Comparison of ENCODE assay signal across 10 cellular contexts in genomic region chr19:49809987-49810389, GRCh38. TPM values are rescaled to one million over a fixed set of nuclear protein-coding genes. Genes with fewer than 3 reads are reported as not detected.
DNase-seq lines count a peak whose midpoint lies in the region; ATAC-seq, FAIRE-seq and TF ChIP-seq lines count a peak whose summit lies in the region.
"Had no signal": no experiment of that assay in that cellular context is flagged by ENCODE, and none has a peak within 500 bp of the region (broad histone marks: within the 10 kb centered on the region; RNA-seq: fewer than 3 reads in every experiment).

No MANE protein-coding gene starts in this region.

- no peak for TF ChIP-seq CTCF in CD14-positive monocyte (IDR thresholded peaks at IDR 0.05)
- TF ChIP-seq CTCF in OCI-LY7 (conservative IDR thresholded peaks at IDR 0.05; ENCODE audit: low read length): no peak
- TF ChIP-seq CTCF in H1 (IDR thresholded peaks at IDR 0.05; ENCODE audit: control extremely low read depth in 1 of 3, insufficient read depth in 1 of 3, low read depth in 1 of 3, low read length in 3 of 3): no peak
- no peak for TF ChIP-seq CTCF in osteoblast (IDR thresholded peaks at IDR 0.05; ENCODE audit: extremely low read depth, low read depth, low read length)

- H3K4me1 Mint-ChIP-seq in CD14-positive monocyte: peaks cover 42% of the 10 kb centered on the region

- DNase-seq in CD14-positive monocyte (ENCODE audit: low spot score) (no peak), OCI-LY7 (ENCODE audit: low spot score) (no peak), H1 (ENCODE audit: low read depth in 1 of 2, low spot score in 2 of 2) (no peak), osteoblast (ENCODE audit: insufficient read length, low spot score, missing footprints) (peak; percentile 51), iPS-NIHi11 (ENCODE audit: low spot score) (no peak)
- no peak for DNase-seq in activated naive CD4-positive, alpha-beta T cell treated with anti-CD3 and anti-CD28 coated beads, Interleukin-2, amount 50 U/mL, for 72 hours (ENCODE audit: low spot score in 2 of 2)
- DNase-seq: activated CD8-positive, alpha-beta memory T cell treated with anti-CD3 and anti-CD28 coated beads, Interleukin-2, amount 50 U/mL, for 4 hours; stimulated activated CD4-positive, alpha-beta T cell treated with anti-CD3 and anti-CD28 coated beads, Interleukin-15, amount 100 ng/mL, for 24 hours had no signal

- POLR2A ChIA-PET in OCI-LY7 (lab: Charles Lee) (no interaction called here), H1 (lab: Charles Lee; ENCODE audit: partially characterized antibody) (interaction anchor here (0.6 to 4.1 kb wide), 13 partner anchors 9 to 135 kb away, joined by 3 to 26 read pairs (median 4); partner anchors contain the start of genes MED25 and PTOV1)

- H3K9me3 ChIP-seq in OCI-LY7 (ENCODE audit: low read length) (no peaks in the 10 kb centered on the region), H1 (ENCODE audit: insufficient read depth in 2 of 2, low read depth in 1 of 2, low read length in 1 of 2) (no peaks in the 10 kb centered on the region), osteoblast (ENCODE audit: low read depth, low read length) (no peaks in the 10 kb centered on the region)

- H3K4ac ChIP-seq in H1 (replicated peaks; ENCODE audit: insufficient read length, low read depth, low read length): no peak overlapping the region

- H3K27ac ChIP-seq in OCI-LY7 (ENCODE audit: low read depth, low read length, poor library complexity, severe bottlenecking): no peak overlapping the region
- H3K27ac ChIP-seq in H1 (ENCODE audit: low read depth, low read length): no peak overlapping the region
- no peak overlapping the region for H3K27ac ChIP-seq in osteoblast (ENCODE audit: low read depth, low read length)

- H4K91ac ChIP-seq in H1 (replicated peaks; ENCODE audit: insufficient read length, low read length): no peak overlapping the region

- no peaks in the 10 kb centered on the region for H3K9me2 ChIP-seq in OCI-LY7 (ENCODE audit: insufficient read depth, low read length)

- no peak overlapping the region for H2BK120ac ChIP-seq in H1 (replicated peaks; ENCODE audit: low read depth, low read length)

- no TSS peak for BruUV-seq in OCI-LY7 (replicated peaks; lab: Mats Ljungman, UMichigan)

- H4K20me1 ChIP-seq in OCI-LY7 (ENCODE audit: insufficient read depth, low read length): no peaks in the 10 kb centered on the region
- H4K20me1 ChIP-seq in H1 (replicated peaks in 1 of 2; ENCODE audit: control insufficient read depth in 1 of 2, insufficient read depth in 2 of 2, low read length in 2 of 2): peaks cover 0 to 9% of the 10 kb centered on the region in 2 experiments
- H4K20me1 ChIP-seq in osteoblast (ENCODE audit: insufficient read depth, low read length): peaks cover 2% of the 10 kb centered on the region

- H3K4me3 ChIP-seq in OCI-LY7 (ENCODE audit: low read depth, low read length, poor library complexity, severe bottlenecking) (no peak overlapping the region), H1 (ENCODE audit: extremely low read depth in 1 of 4, insufficient read depth in 2 of 4, low read depth in 3 of 4, low read length in 4 of 4) (peak overlapping the region in 1 of 4 experiments; percentile 61; a peak in 1 of 8 replicates), osteoblast (ENCODE audit: insufficient read depth, low read length) (peak overlapping the region; percentile 86)

- H3K27me3 ChIP-seq in H1 (replicated peaks in 1 of 4; ENCODE audit: control insufficient read depth in 3 of 4, extremely low read depth in 1 of 4, insufficient read depth in 3 of 4, low read length in 3 of 4) (no peaks in the 10 kb centered on the region), osteoblast (ENCODE audit: insufficient read depth, low read length) (no peaks in the 10 kb centered on the region)

- no peak overlapping the region for H3K23ac ChIP-seq in H1 (ENCODE audit: insufficient read length)

- H3K23me2 ChIP-seq in H1 (ENCODE audit: low read depth, low read length): peaks cover 2% of the 10 kb centered on the region; the same call in 1 of the 2 replicates

- H2AK5ac ChIP-seq in H1 (ENCODE audit: low read depth, low read length): no peak overlapping the region; the same call in 1 of the 2 replicates

- TF ChIP-seq EP300 in H1 (IDR thresholded peaks at IDR 0.05; ENCODE audit: borderline replicate concordance in 1 of 2, low read depth in 2 of 2, low read length in 2 of 2): no peak

- ATAC-seq in HG03108 (IDR thresholded peaks at IDR 0.05; ENCODE audit: unreplicated experiment) (no peak), GM21723 (IDR thresholded peaks at IDR 0.05; ENCODE audit: unreplicated experiment) (no peak)
- no peak for ATAC-seq in activated naive CD4-positive, alpha-beta T cell treated with anti-CD3 and anti-CD28 coated beads, Interleukin-2, amount 50 U/mL, for 72 hours

- H3K18ac ChIP-seq in H1 (ENCODE audit: extremely low read depth, low read length): no peak overlapping the region

- H2BK20ac ChIP-seq in H1 (ENCODE audit: low read length): no peak overlapping the region

- H3K27ac Mint-ChIP-seq in CD14-positive monocyte: peak overlapping the region in 5 of 7 donors; percentile 31 to 90 (median 79)
- H3K27ac Mint-ChIP-seq in activated naive CD4-positive, alpha-beta T cell treated with anti-CD3 and anti-CD28 coated beads, Interleukin-2, amount 50 U/mL, for 72 hours: peak overlapping the region in 1 of 2 donors; percentile 43

- H3K56ac ChIP-seq in H1 (replicated peaks; ENCODE audit: insufficient read length, low read depth, low read length): no peak overlapping the region

- no peak for TF ChIP-seq RAD21 in H1 (IDR thresholded peaks at IDR 0.05 in 1 of 2, conservative IDR thresholded peaks at IDR 0.05 in 1 of 2; ENCODE audit: low read depth in 2 of 2, low read length in 2 of 2)

- 0 out of 2 replicates have a peak, but pooled peaks cover 2% of the 10 kb centered on the region for H3K79me1 ChIP-seq in H1 (ENCODE audit: low read depth, low read length)

- CTCF ChIA-PET in OCI-LY7 (lab: Charles Lee; ENCODE audit: unreplicated experiment): no interaction called here
- CTCF ChIA-PET in H1 (lab: Charles Lee; ENCODE audit: partially characterized antibody): interaction anchor here (0.7 to 2.2 kb wide), 13 partner anchors 10 to 129 kb away, joined by 3 to 13 read pairs (median 4); no protein-coding TSS in a partner anchor

- WGBS in H1 (ENCODE audit: extremely low coverage in 1 of 2, insufficient coverage in 1 of 2, insufficient read length in 1 of 2, insufficient replicate concordance in 2 of 2, low coverage in 1 of 2, low lambda C conversion rate in 2 of 2, missing lambda C conversion rate in 1 of 2), 2 experiments: 90% methylated on average over 5 of the region's 5 CpGs; no CpG with 5 or more reads in 1 of the 2 experiments

- no peak overlapping the region for H2BK5ac ChIP-seq in H1 (ENCODE audit: low read depth, low read length)

- intact Hi-C loops in CD14-positive monocyte (cut with micrococcal nuclease) (loop anchor here (2.0 to 5.0 kb wide), 3 partner anchors 43 to 57 kb away; partner anchors contain the start of genes AP2A1 (in 2 of the 2) and PNKP (in 1 of the 2)), OCI-LY7 (cut with micrococcal nuclease; ENCODE audit: unreplicated experiment) (no loop called here)

- H4K8ac ChIP-seq in H1 (ENCODE audit: extremely low read depth, insufficient read depth, low read length): no peak overlapping the region

- H3K9ac ChIP-seq in H1 (replicated peaks in 1 of 4; ENCODE audit: extremely low read depth in 1 of 4, low read depth in 3 of 4, low read length in 3 of 4): 0 out of 7 replicates have a peak overlapping the region, but pooled peaks of 1 of the 4 experiments have one; percentile 58

- H3K4me3 Mint-ChIP-seq in CD14-positive monocyte: peak overlapping the region; percentile 89 to 94

- no peak overlapping the region for H2BK15ac ChIP-seq in H1 (ENCODE audit: low read length)

- H3K4me1 ChIP-seq in OCI-LY7 (ENCODE audit: insufficient read depth, low read length, poor library complexity, severe bottlenecking) (peaks cover 40% of the 10 kb centered on the region), H1 (replicated peaks in 1 of 4; ENCODE audit: control insufficient read depth in 3 of 4, insufficient read depth in 4 of 4, low read length in 3 of 4) (peaks cover 6 to 17% (median 12%) of the 10 kb centered on the region in 4 experiments), osteoblast (ENCODE audit: insufficient read depth, low read length) (peaks cover 18% of the 10 kb centered on the region)

- H3K36me3 ChIP-seq in OCI-LY7 (ENCODE audit: insufficient read depth, low read length) (peaks cover 25% of the 10 kb centered on the region), H1 (ENCODE audit: control insufficient read depth in 2 of 4, insufficient read depth in 4 of 4, low read length in 3 of 4) (no peaks in the 10 kb centered on the region; a peak in 2 of 8 replicates), osteoblast (ENCODE audit: insufficient read depth, low read length) (peaks cover 14% of the 10 kb centered on the region)

- peak overlapping the region; percentile 66; the same call in 1 of the 2 replicates for H3K4me2 ChIP-seq in OCI-LY7 (ENCODE audit: low read length)
- H3K4me2 ChIP-seq in H1 (ENCODE audit: insufficient read depth in 1 of 2, low read depth in 2 of 2, low read length in 2 of 2): peak overlapping the region; percentile 68 to 93
- H3K4me2 ChIP-seq in osteoblast (ENCODE audit: insufficient read depth, low read length): peak overlapping the region; percentile 89

- H2BK12ac ChIP-seq in H1 (ENCODE audit: low read depth, low read length): peak overlapping the region; percentile 85; the same call in 1 of the 2 replicates

- no peak for TF ChIP-seq POLR2A in H1 (IDR thresholded peaks at IDR 0.05; ENCODE audit: control extremely low read depth in 1 of 2, low read depth in 2 of 2, low read length in 2 of 2)

- no peak overlapping the region for H4K5ac ChIP-seq in H1 (ENCODE audit: insufficient read length, low read depth, low read length)

- H3K14ac ChIP-seq in H1 (ENCODE audit: insufficient read length): no peak overlapping the region

- FAIRE-seq in H1 (lab: Jason Lieb, UNC): no peak

- H3K9me3 Mint-ChIP-seq in CD14-positive monocyte: no peaks in the 10 kb centered on the region
- no peaks in the 10 kb centered on the region for H3K9me3 Mint-ChIP-seq in activated naive CD4-positive, alpha-beta T cell treated with anti-CD3 and anti-CD28 coated beads, Interleukin-2, amount 50 U/mL, for 72 hours

- H2AFZ ChIP-seq in OCI-LY7 (ENCODE audit: low read length) (no peak overlapping the region), H1 (ENCODE audit: low read length) (no peak overlapping the region), osteoblast (ENCODE audit: low read length) (peak overlapping the region; percentile 43)

- peaks cover 12 to 18% of the 10 kb centered on the region in 2 donors for H3K36me3 Mint-ChIP-seq in CD14-positive monocyte
- peaks cover 0 to 8% of the 10 kb centered on the region in 2 donors for H3K36me3 Mint-ChIP-seq in activated naive CD4-positive, alpha-beta T cell treated with anti-CD3 and anti-CD28 coated beads, Interleukin-2, amount 50 U/mL, for 72 hours

- H3K79me2 ChIP-seq in OCI-LY7 (ENCODE audit: insufficient read depth, low read depth, low read length) (no peaks in the 10 kb centered on the region), H1 (ENCODE audit: control insufficient read depth in 1 of 2, insufficient read depth in 2 of 2, low read length in 2 of 2) (no peaks in the 10 kb centered on the region), osteoblast (ENCODE audit: insufficient read depth, low read length) (no peaks in the 10 kb centered on the region)

- peaks cover 0 to 4% (median 0%) of the 10 kb centered on the region in 3 donors for H3K27me3 Mint-ChIP-seq in CD14-positive monocyte (ENCODE audit: low read depth in 3 of 3)

RNA-seq across cellular contexts. Expression of gene FUZ, which starts 3.1 kb away (rescaled TPM):
- polyA plus RNA-seq in CD14-positive monocyte (1 to 10 TPM; 5.3 TPM), H1 (2011; rRNA removed) (28.4 and 43.8 TPM in 2 replicates)
- 33.6 and 35.1 TPM in 2 replicates for total RNA-seq in OCI-LY7 (2014; rRNA removed; shearing (Covaris generic))
- total RNA-seq in OCI-LY7 (2022) (28.1 and 34.6 TPM in 2 replicates), osteoblast (18.6 and 29.7 TPM in 2 replicates)
- total RNA-seq in H1 (2021; fragmentation: NEBNext Ultra II Directional; extraction: Animal tissue kit (Norgen Biotek cat#: 25700)): 33.9 and 34.1 TPM in 2 replicates
- polyA plus RNA-seq in H1 (2011; cell fraction: cytosol; rRNA removed): 43.8 TPM
- 52.1 TPM for polyA plus RNA-seq in H1 (2011; cell fraction: nucleus; rRNA removed)
- polyA plus RNA-seq in H1 (2012, experiment 1 of 2): 32.0 to 45.8 TPM (median 39.3 TPM) in 4 replicates
- polyA plus RNA-seq in H1 (2012, experiment 2 of 2): 54.2 TPM
- polyA plus RNA-seq in H1 (2013, experiment 1 of 2): 17.6 TPM
- polyA plus RNA-seq in H1 (2013, experiment 2 of 2): 17.2 TPM
- 13.3 and 17.7 TPM in 2 replicates for polyA minus RNA-seq in H1 (2011; rRNA and poly(A)+ RNA removed)
- 18.9 TPM for polyA minus RNA-seq in H1 (2011; cell fraction: cytosol; rRNA and poly(A)+ RNA removed)
- polyA minus RNA-seq in H1 (2011; cell fraction: nucleus; rRNA and poly(A)+ RNA removed): 19.4 TPM
- total RNA-seq in activated naive CD4-positive, alpha-beta T cell treated with anti-CD3 and anti-CD28 coated beads, Interleukin-2, amount 50 U/mL, for 72 hours: 10 to 100 TPM; 14.8 to 24.8 TPM

RNA-seq across cellular contexts. Expression of gene MED25, which starts 8.1 kb away (rescaled TPM):
- polyA plus RNA-seq in CD14-positive monocyte (10 to 100 TPM; 13.9 to 18.5 TPM), H1 (2011; rRNA removed) (21.6 and 40.4 TPM in 2 replicates)
- 73.5 and 85.1 TPM in 2 replicates for total RNA-seq in OCI-LY7 (2014; rRNA removed; shearing (Covaris generic))
- total RNA-seq in OCI-LY7 (2022) (111 and 146 TPM in 2 replicates), osteoblast (19.5 and 20.9 TPM in 2 replicates)
- total RNA-seq in H1 (2021; fragmentation: NEBNext Ultra II Directional; extraction: Animal tissue kit (Norgen Biotek cat#: 25700)): 71.4 and 73.9 TPM in 2 replicates
- 21.8 TPM for polyA plus RNA-seq in H1 (2011; cell fraction: cytosol; rRNA removed)
- 81.4 TPM for polyA plus RNA-seq in H1 (2011; cell fraction: nucleus; rRNA removed)
- 52.6 to 80.3 TPM (median 65.6 TPM) in 4 replicates for polyA plus RNA-seq in H1 (2012, experiment 1 of 2)
- 50.2 TPM for polyA plus RNA-seq in H1 (2012, experiment 2 of 2)
- polyA plus RNA-seq in H1 (2013, experiment 1 of 2): 42.3 TPM
- 40.4 TPM for polyA plus RNA-seq in H1 (2013, experiment 2 of 2)
- 28.0 and 50.4 TPM in 2 replicates for polyA minus RNA-seq in H1 (2011; rRNA and poly(A)+ RNA removed)
- 34.3 TPM for polyA minus RNA-seq in H1 (2011; cell fraction: cytosol; rRNA and poly(A)+ RNA removed)
- polyA minus RNA-seq in H1 (2011; cell fraction: nucleus; rRNA and poly(A)+ RNA removed): 41.3 TPM
- 10 to 100 TPM; 58.4 to 68.2 TPM for total RNA-seq in activated naive CD4-positive, alpha-beta T cell treated with anti-CD3 and anti-CD28 coated beads, Interleukin-2, amount 50 U/mL, for 72 hours

RNA-seq across cellular contexts. Expression of gene PTOV1, which starts 41.0 kb away (rescaled TPM):
- 10 to 100 TPM; 18.3 to 31.2 TPM for polyA plus RNA-seq in CD14-positive monocyte
- total RNA-seq in OCI-LY7 (2014; rRNA removed; shearing (Covaris generic)): 101 and 124 TPM in 2 replicates
- total RNA-seq in OCI-LY7 (2022): 105 and 114 TPM in 2 replicates
- total RNA-seq in H1 (2021; fragmentation: NEBNext Ultra II Directional; extraction: Animal tissue kit (Norgen Biotek cat#: 25700)): 251 and 261 TPM in 2 replicates
- 147 and 213 TPM in 2 replicates for polyA plus RNA-seq in H1 (2011; rRNA removed)
- polyA plus RNA-seq in H1 (2011; cell fraction: cytosol; rRNA removed): 136 TPM
- 397 TPM for polyA plus RNA-seq in H1 (2011; cell fraction: nucleus; rRNA removed)
- polyA plus RNA-seq in H1 (2012, experiment 1 of 2): 183 to 286 TPM (median 253 TPM) in 4 replicates
- polyA plus RNA-seq in H1 (2012, experiment 2 of 2): 215 TPM
- polyA plus RNA-seq in H1 (2013, experiment 1 of 2): 166 TPM
- 157 TPM for polyA plus RNA-seq in H1 (2013, experiment 2 of 2)
- polyA minus RNA-seq in H1 (2011; rRNA and poly(A)+ RNA removed): 82.9 and 117 TPM in 2 replicates
- 124 TPM for polyA minus RNA-seq in H1 (2011; cell fraction: cytosol; rRNA and poly(A)+ RNA removed)
- 139 TPM for polyA minus RNA-seq in H1 (2011; cell fraction: nucleus; rRNA and poly(A)+ RNA removed)
- 39.4 and 43.3 TPM in 2 replicates for total RNA-seq in osteoblast
- 100 to 1,000 TPM; 110 TPM for total RNA-seq in activated naive CD4-positive, alpha-beta T cell treated with anti-CD3 and anti-CD28 coated beads, Interleukin-2, amount 50 U/mL, for 72 hours

RNA-seq across cellular contexts. Expression of gene AP2A1, which starts 43.2 kb away (rescaled TPM):
- polyA plus RNA-seq in CD14-positive monocyte (10 to 100 TPM; 12.1 to 15.1 TPM), H1 (2011; rRNA removed) (106 and 157 TPM in 2 replicates)
- 29.7 and 47.4 TPM in 2 replicates for total RNA-seq in OCI-LY7 (2014; rRNA removed; shearing (Covaris generic))
- total RNA-seq in OCI-LY7 (2022) (46.9 and 50.4 TPM in 2 replicates), osteoblast (93.1 and 98.1 TPM in 2 replicates)
- 105 and 109 TPM in 2 replicates for total RNA-seq in H1 (2021; fragmentation: NEBNext Ultra II Directional; extraction: Animal tissue kit (Norgen Biotek cat#: 25700))
- 101 TPM for polyA plus RNA-seq in H1 (2011; cell fraction: cytosol; rRNA removed)
- 148 TPM for polyA plus RNA-seq in H1 (2011; cell fraction: nucleus; rRNA removed)
- polyA plus RNA-seq in H1 (2012, experiment 1 of 2): 64.9 to 109 TPM (median 104 TPM) in 4 replicates
- 114 TPM for polyA plus RNA-seq in H1 (2012, experiment 2 of 2)
- 58.6 TPM for polyA plus RNA-seq in H1 (2013, experiment 1 of 2)
- polyA plus RNA-seq in H1 (2013, experiment 2 of 2): 55.8 TPM
- polyA minus RNA-seq in H1 (2011; rRNA and poly(A)+ RNA removed): 103 and 108 TPM in 2 replicates
- 101 TPM for polyA minus RNA-seq in H1 (2011; cell fraction: cytosol; rRNA and poly(A)+ RNA removed)
- polyA minus RNA-seq in H1 (2011; cell fraction: nucleus; rRNA and poly(A)+ RNA removed): 76.4 TPM
- 100 to 1,000 TPM in 1 of 2 donors, 10 to 100 TPM in 1; 79.0 to 137 TPM for total RNA-seq in activated naive CD4-positive, alpha-beta T cell treated with anti-CD3 and anti-CD28 coated beads, Interleukin-2, amount 50 U/mL, for 72 hours

RNA-seq across cellular contexts. Expression of gene TSKS, which starts 46.9 kb away (rescaled TPM):
- under 1 TPM; 0.37 to 0.51 TPM for polyA plus RNA-seq in CD14-positive monocyte
- not detected in 2 replicates for total RNA-seq in OCI-LY7 (2014; rRNA removed; shearing (Covaris generic))
- not detected in 2 replicates for total RNA-seq in OCI-LY7 (2022)
- not detected in 2 replicates for total RNA-seq in H1 (2021; fragmentation: NEBNext Ultra II Directional; extraction: Animal tissue kit (Norgen Biotek cat#: 25700))
- 0.21 and 0.24 TPM in 2 replicates for polyA plus RNA-seq in H1 (2011; rRNA removed)
- 0.39 TPM for polyA plus RNA-seq in H1 (2011; cell fraction: cytosol; rRNA removed)
- 0.17 TPM for polyA plus RNA-seq in H1 (2011; cell fraction: nucleus; rRNA removed)
- 0.23 to 0.47 TPM (median 0.25 TPM) in 3 of 4 replicates, not detected in the other for polyA plus RNA-seq in H1 (2012, experiment 1 of 2)
- polyA plus RNA-seq in H1 (2012, experiment 2 of 2): not detected
- 0.36 TPM for polyA plus RNA-seq in H1 (2013, experiment 1 of 2)
- polyA plus RNA-seq in H1 (2013, experiment 2 of 2): 0.20 TPM
- 0.12 TPM in 1 of 2 replicates, not detected in the other for polyA minus RNA-seq in H1 (2011; rRNA and poly(A)+ RNA removed)
- not detected for polyA minus RNA-seq in H1 (2011; cell fraction: cytosol; rRNA and poly(A)+ RNA removed)
- not detected for polyA minus RNA-seq in H1 (2011; cell fraction: nucleus; rRNA and poly(A)+ RNA removed)
- not detected in 2 replicates for total RNA-seq in osteoblast
- total RNA-seq in activated naive CD4-positive, alpha-beta T cell treated with anti-CD3 and anti-CD28 coated beads, Interleukin-2, amount 50 U/mL, for 72 hours: 1 to 10 TPM in 1 of 2 donors, under 1 TPM in 1; 0.57 to 1.9 TPM
